Comparison of ENCODE assay signal across 27 cellular contexts in genomic region chr13:73416093-73416492, GRCh38.
DNase-seq lines count a peak whose midpoint lies in the region; ATAC-seq, FAIRE-seq and TF ChIP-seq lines count a peak whose summit lies in the region.
"Had no signal": no experiment of that assay in that cellular context is flagged by ENCODE, and none has a peak within 500 bp of the region (broad histone marks: within the 10 kb centered on the region; RNA-seq: fewer than 3 reads in every experiment).

No MANE protein-coding gene starts in this region.

- no peak overlapping the region for H3K18ac ChIP-seq in IMR-90 (ENCODE audit: low read depth, low read length)

- dilution Hi-C loops in IMR-90 (cut with HindIII; ENCODE audit: low sequenced_read_pairs, unreplicated experiment), result no loop called here

- H4K8ac ChIP-seq in IMR-90 (ENCODE audit: low read depth in 2 of 2, low read length in 2 of 2), result 0 out of 4 replicates have a peak overlapping the region, but pooled peaks of 1 of the 2 experiments have one; percentile 42

- H3K27me3 Mint-ChIP-seq in mesothelial cell of epicardium (ENCODE audit: low read depth) (no peaks in the 10 kb centered on the region), CD14-positive monocyte (ENCODE audit: low read depth in 3 of 3) (no peaks in the 10 kb centered on the region)
- H3K27me3 Mint-ChIP-seq: naive B cell; stimulated activated naive CD8-positive, alpha-beta T cell treated with anti-CD3 and anti-CD28 coated beads, Interleukin-15, Interleukin-2, amounts not matched to agents 100 ng/mL and 50 ng/mL, for 24 hours had no signal

- H4K91ac ChIP-seq in IMR-90 (ENCODE audit: insufficient read depth, low read depth, low read length), result no peak overlapping the region

- CTCF ChIA-PET in AG04449 (lab: Yijun Ruan, JAX), result interaction anchor here (2.2 kb wide), 1 partner anchor 576 kb away, joined by 7 read pairs; no protein-coding TSS in a partner anchor
- CTCF ChIA-PET in IMR-90 (lab: Yijun Ruan, JAX), result no interaction called here

- peak overlapping the region; percentile 39 for H3K27ac Mint-ChIP-seq in mesothelial cell of epicardium
- H3K27ac Mint-ChIP-seq in CD14-positive monocyte, result no peak overlapping the region
- H3K27ac Mint-ChIP-seq: naive B cell; stimulated activated naive CD8-positive, alpha-beta T cell treated with anti-CD3 and anti-CD28 coated beads, Interleukin-15, Interleukin-2, amounts not matched to agents 100 ng/mL and 50 ng/mL, for 24 hours; T-helper 1 cell treated with Interleukin-12 subunit alpha and Interleukin-12 subunit beta and Interleukin-4 antibody, amounts not matched to agents 30 μg/mL and 1 μg/mL, for 36 hours had no signal

- no peak overlapping the region for H2BK120ac ChIP-seq in IMR-90 (ENCODE audit: low read depth, low read length)

- H3K9me3 Mint-ChIP-seq in mesothelial cell of epicardium, result peaks cover 13% of the 10 kb centered on the region
- no peaks in the 10 kb centered on the region for H3K9me3 Mint-ChIP-seq in CD14-positive monocyte
- H3K9me3 Mint-ChIP-seq: stimulated activated naive CD8-positive, alpha-beta T cell treated with anti-CD3 and anti-CD28 coated beads, Interleukin-15, Interleukin-2, amounts not matched to agents 100 ng/mL and 50 ng/mL, for 24 hours; T-helper 1 cell treated with Interleukin-12 subunit alpha and Interleukin-12 subunit beta and Interleukin-4 antibody, amounts not matched to agents 30 μg/mL and 1 μg/mL, for 36 hours had no signal

- DNase-seq in AG04449 (ENCODE audit: low read depth, low spot score) (peak; percentile 46), IMR-90 (no peak), choroid plexus epithelial cell (ENCODE audit: low read depth) (peak; percentile 5), mesothelial cell of epicardium (ENCODE audit: low spot score in 2 of 2, unreplicated experiment in 2 of 2) (no peak), SW 1271 (lab: John Stamatoyannopoulos, UW) (no peak), CD14-positive monocyte (ENCODE audit: low spot score) (no peak), urothelium cell line (ENCODE audit: low spot score) (no peak)
- DNase-seq: activated gamma-delta T cell treated with Interleukin-2 at 50 U/mL for 16 hours; amygdala; cerebellar nuclear complex; DMS 273 treated with DMSO at 0.1 percent for 48 hours; effector memory CD4-positive, alpha-beta T cell; naive B cell; NCI-H1105 treated with DMSO at 0.1 percent for 48 hours; NCI-H2171; NCI-H748 treated with DMSO at 0.1 percent for 48 hours; SIG-M5; stimulated activated CD4-positive, alpha-beta T cell treated with anti-CD3 and anti-CD28 coated beads, Interleukin-2, amount 100 ng/mL, for 24 hours; transverse colon had no signal

- H2BK20ac ChIP-seq in IMR-90 (ENCODE audit: low read depth, low read length), result no peak overlapping the region

- H2AFZ ChIP-seq in IMR-90 (replicated peaks; ENCODE audit: low read length, poor library complexity), result peak overlapping the region; percentile 46
- H2AFZ ChIP-seq: parathyroid adenoma had no signal

- no peak overlapping the region for H3K23ac ChIP-seq in IMR-90 (ENCODE audit: low read depth, low read length)

- no peak overlapping the region for H3K14ac ChIP-seq in IMR-90 (replicated peaks; ENCODE audit: low read depth, low read length)

- no peak overlapping the region for H2AK5ac ChIP-seq in IMR-90 (ENCODE audit: low read depth, low read length)

- no peak overlapping the region for H3K27ac ChIP-seq in IMR-90 (ENCODE audit: insufficient read depth, low read length)
- H3K27ac ChIP-seq: A549, C4-2B, KMS-11, parathyroid adenoma, VCaP had no signal

- H3K4me3 ChIP-seq in AG04449 (ENCODE audit: low read depth, low read length) (no peak overlapping the region), IMR-90 (ENCODE audit: insufficient read depth, low read depth, low read length) (no peak overlapping the region), choroid plexus epithelial cell (ENCODE audit: low read depth, low read length) (no peak overlapping the region)
- H3K4me3 ChIP-seq: A549, transverse colon had no signal

- H3K4ac ChIP-seq in IMR-90 (ENCODE audit: low read depth, low read length), result no peak overlapping the region

- intact Hi-C loops in IMR-90 (cut with micrococcal nuclease), result loop anchor here (2.0 kb wide), 1 partner anchor 357 kb away; the partner anchor contains the start of gene KLF5
- intact Hi-C loops in CD14-positive monocyte (cut with micrococcal nuclease), result no loop called here

- WGBS in IMR-90 (ENCODE audit: extremely low coverage in 2 of 2, insufficient read length in 1 of 2), 2 experiments, result no CpG with 5 or more reads among the region's 1 CpG

- no peaks in the 10 kb centered on the region for H3K9me3 ChIP-seq in IMR-90 (ENCODE audit: control insufficient read depth, insufficient read depth, low read length)
- H3K9me3 ChIP-seq: A549, transverse colon had no signal

- H2AK9ac ChIP-seq in IMR-90 (replicated peaks; ENCODE audit: low read depth, low read length, poor library complexity), result no peak overlapping the region

- no peaks in the 10 kb centered on the region for H3K4me1 ChIP-seq in IMR-90 (ENCODE audit: control insufficient read depth, insufficient read depth, low read length)
- H3K4me1 ChIP-seq: parathyroid adenoma had no signal

- POLR2A ChIA-PET in AG04449 (lab: Yijun Ruan, JAX), result no interaction called here
- POLR2A ChIA-PET in IMR-90 (lab: Charles Lee; ENCODE audit: unreplicated experiment), result no interaction called here

- no peaks in the 10 kb centered on the region for H3K27me3 ChIP-seq in IMR-90 (ENCODE audit: control insufficient read depth, insufficient read depth, low read length)
- H3K27me3 ChIP-seq: transverse colon had no signal

- no peaks in the 10 kb centered on the region for H3K36me3 ChIP-seq in IMR-90 (ENCODE audit: control insufficient read depth, insufficient read depth, low read length)
- H3K36me3 ChIP-seq: transverse colon had no signal

- no peak for TF ChIP-seq POLR2A in IMR-90 (IDR thresholded peaks at IDR 0.05; ENCODE audit: low read depth, low read length)

- H4K20me1 ChIP-seq in IMR-90 (ENCODE audit: insufficient read depth, low read length), result no peaks in the 10 kb centered on the region

- H3K36me3 Mint-ChIP-seq in mesothelial cell of epicardium, result no peaks in the 10 kb centered on the region
- no peaks in the 10 kb centered on the region for H3K36me3 Mint-ChIP-seq in CD14-positive monocyte
- H3K36me3 Mint-ChIP-seq: naive B cell had no signal

- no peak for TF ChIP-seq CTCF in AG04449 (IDR thresholded peaks at IDR 0.05; ENCODE audit: insufficient read depth, low read length, missing control alignments)
- TF ChIP-seq CTCF in IMR-90 (conservative IDR thresholded peaks at IDR 0.05; ENCODE audit: low read depth, low read length), result no peak
- no peak for TF ChIP-seq CTCF in choroid plexus epithelial cell (conservative IDR thresholded peaks at IDR 0.05; ENCODE audit: low read depth, low read length)
- no peak for TF ChIP-seq CTCF in mesothelial cell of epicardium (IDR thresholded peaks at IDR 0.05; ENCODE audit: unreplicated experiment)
- no peak for TF ChIP-seq CTCF in CD14-positive monocyte (IDR thresholded peaks at IDR 0.05)

- TF ChIP-seq RAD21 in IMR-90 (IDR thresholded peaks at IDR 0.05; ENCODE audit: low read length), result no peak

- ATAC-seq in IMR-90 (ENCODE audit: low read depth), result no peak
- no peak for ATAC-seq in HG03457 (IDR thresholded peaks at IDR 0.05; ENCODE audit: unreplicated experiment)
- ATAC-seq: A549 had no signal

- in situ Hi-C loops in IMR-90 (cut with MboI; ENCODE audit: low sequenced_read_pairs), result no loop called here

- H2BK5ac ChIP-seq in IMR-90 (ENCODE audit: low read depth, low read length, poor library complexity, severe bottlenecking), result no peak overlapping the region

- H3K79me1 ChIP-seq in IMR-90 (ENCODE audit: low read depth in 1 of 2, low read length in 2 of 2), result no peaks in the 10 kb centered on the region

- H3K4me2 ChIP-seq in IMR-90 (ENCODE audit: low read depth, low read length), result peak overlapping the region; percentile 44; the same call in 1 of the 2 replicates
- H3K4me2 ChIP-seq: A549, KMS-11 had no signal

- no peak overlapping the region for H3K56ac ChIP-seq in IMR-90 (ENCODE audit: extremely low read depth, insufficient read depth, low read length)

- H2BK15ac ChIP-seq in IMR-90 (ENCODE audit: low read depth, low read length), result no peak overlapping the region

- no peak for FAIRE-seq in urothelium cell line (lab: Jason Lieb, UNC)
- FAIRE-seq: A549 had no signal

- peaks cover 13% of the 10 kb centered on the region for H3K4me1 Mint-ChIP-seq in mesothelial cell of epicardium
- no peaks in the 10 kb centered on the region for H3K4me1 Mint-ChIP-seq in CD14-positive monocyte
- H3K4me1 Mint-ChIP-seq: naive B cell had no signal

- H3K9me1 ChIP-seq in IMR-90 (ENCODE audit: insufficient read depth, low read length), result no peaks in the 10 kb centered on the region

- no peak overlapping the region for H3K9ac ChIP-seq in IMR-90 (ENCODE audit: low read depth, low read length)
- H3K9ac ChIP-seq: KMS-11, parathyroid adenoma had no signal

- no TSS peak for BruUV-seq in IMR-90 (replicated peaks; lab: Mats Ljungman, UMichigan)

- no peak overlapping the region for H3K4me3 Mint-ChIP-seq in mesothelial cell of epicardium
- no peak overlapping the region for H3K4me3 Mint-ChIP-seq in CD14-positive monocyte
- H3K4me3 Mint-ChIP-seq: naive B cell; stimulated activated naive CD8-positive, alpha-beta T cell treated with anti-CD3 and anti-CD28 coated beads, Interleukin-15, Interleukin-2, amounts not matched to agents 100 ng/mL and 50 ng/mL, for 24 hours; T-helper 1 cell treated with Interleukin-12 subunit alpha and Interleukin-12 subunit beta and Interleukin-4 antibody, amounts not matched to agents 30 μg/mL and 1 μg/mL, for 36 hours had no signal

- no peak overlapping the region for H4K5ac ChIP-seq in IMR-90 (ENCODE audit: low read depth, low read length)

TF ChIP-seq in IMR-90, 13 proteins besides CTCF, POLR2A, EP300 and RAD21 (continues in another document):
- TF ChIP-seq MAFK (IDR thresholded peaks at IDR 0.05; ENCODE audit: low read depth, low read length), result no peak
- no peak for TF ChIP-seq USF2 (IDR thresholded peaks at IDR 0.05; ENCODE audit: low read depth, low read length)
- TF ChIP-seq CHD1 (IDR thresholded peaks at IDR 0.05; ENCODE audit: low read depth, low read length), result no peak
- TF ChIP-seq MAZ (IDR thresholded peaks at IDR 0.05; ENCODE audit: borderline replicate concordance, low read depth, low read length), result no peak
- TF ChIP-seq NFE2L2 (IDR thresholded peaks at IDR 0.05; ENCODE audit: low read depth, low read length), result no peak
- TF ChIP-seq RCOR1 (IDR thresholded peaks at IDR 0.05; ENCODE audit: insufficient replicate concordance, low read length), result no peak
- TF ChIP-seq RFX5 (IDR thresholded peaks at IDR 0.05; ENCODE audit: low read depth, low read length), result no peak

Comparison
In these comparisons a context has a peak if more than half of its experiments do, and no peak if none do; other contexts are left out.
1. DNase-seq: peak in AG04449 (single experiment) and choroid plexus epithelial cell (single experiment); none in IMR-90 (single experiment), mesothelial cell of epicardium (0 of 2), SW 1271 (0 of 2), CD14-positive monocyte (single experiment) and urothelium cell line (single experiment).